ENCODE assay signal across 17 cellular contexts in genomic region chr5:38714703-38715355, GRCh38.
"Had no signal": no experiment of that assay in that cellular context is flagged by ENCODE, and none has a peak within 500 bp of the region (broad histone marks: within the 10 kb centered on the region; RNA-seq: fewer than 3 reads in every experiment).

No MANE protein-coding gene starts in this region.

- H3K27me3 Mint-ChIP-seq: stimulated activated memory B cell treated with anti-CD40 and anti-IgM and Interleukin-4, amounts not matched to agents 10 μg/mL and 1 μg/mL and 100 μg/mL, for 72 hours had no signal

- H3K36me3 ChIP-seq: esophagus muscularis mucosa, ovary, right lobe of liver, spleen had no signal

- H3K27ac Mint-ChIP-seq: immature natural killer cell; naive thymus-derived CD4-positive, alpha-beta T cell; progenitor cell of endocrine pancreas; stimulated activated memory B cell treated with anti-CD40 and anti-IgM and Interleukin-4, amounts not matched to agents 10 μg/mL and 1 μg/mL and 100 μg/mL, for 72 hours; stimulated activated naive CD8-positive, alpha-beta T cell treated with anti-CD3 and anti-CD28 coated beads, Interleukin-15, amount 100 ng/mL, for 72 hours had no signal

- ATAC-seq: naive thymus-derived CD4-positive, alpha-beta T cell; right lobe of liver; stimulated activated memory B cell treated with anti-CD40 and anti-IgM and Interleukin-4, amounts not matched to agents 10 μg/mL and 1 μg/mL and 100 μg/mL, for 72 hours had no signal

- H3K9me3 ChIP-seq: esophagus muscularis mucosa, ovary, right lobe of liver, spleen had no signal

- DNase-seq: cortex of kidney; effector memory CD4-positive, alpha-beta T cell; immature natural killer cell; left cardiac atrium; naive thymus-derived CD4-positive, alpha-beta T cell; ovary; right lobe of liver; spleen; stimulated activated CD4-positive, alpha-beta T cell treated with anti-CD3 and anti-CD28 coated beads, Interleukin-15, amount 100 ng/mL, for 24 hours; stimulated activated CD4-positive, alpha-beta T cell treated with anti-CD3 and anti-CD28 coated beads, Interleukin-1b, Interleukin-23, amount 100 ng/mL, for 48 hours; stimulated activated CD4-positive, alpha-beta T cell treated with anti-CD3 and anti-CD28 coated beads, Interleukin-4, amount 100 ng/mL, for 24 hours; stimulated activated naive CD8-positive, alpha-beta T cell treated with anti-CD3 and anti-CD28 coated beads, Interleukin-15, amount 100 ng/mL, for 72 hours had no signal

- H3K4me3 ChIP-seq: esophagus muscularis mucosa, ovary, right lobe of liver, spleen had no signal

- H3K27ac ChIP-seq: epithelial cell of prostate, esophagus muscularis mucosa, ovary, right lobe of liver, spleen had no signal

- H3K36me3 Mint-ChIP-seq: immature natural killer cell; naive thymus-derived CD4-positive, alpha-beta T cell; stimulated activated memory B cell treated with anti-CD40 and anti-IgM and Interleukin-4, amounts not matched to agents 10 μg/mL and 1 μg/mL and 100 μg/mL, for 72 hours had no signal

- H3K4me1 Mint-ChIP-seq: central memory CD8-positive, alpha-beta T cell; immature natural killer cell; naive thymus-derived CD4-positive, alpha-beta T cell; stimulated activated memory B cell treated with anti-CD40 and anti-IgM and Interleukin-4, amounts not matched to agents 10 μg/mL and 1 μg/mL and 100 μg/mL, for 72 hours; stimulated activated naive CD8-positive, alpha-beta T cell treated with anti-CD3 and anti-CD28 coated beads, Interleukin-15, amount 100 ng/mL, for 72 hours had no signal

- H3K27me3 ChIP-seq: esophagus muscularis mucosa, ovary, right lobe of liver, spleen had no signal

- H3K9me3 Mint-ChIP-seq: central memory CD8-positive, alpha-beta T cell; stimulated activated naive CD8-positive, alpha-beta T cell treated with anti-CD3 and anti-CD28 coated beads, Interleukin-15, amount 100 ng/mL, for 72 hours had no signal

- H3K4me3 Mint-ChIP-seq: central memory CD8-positive, alpha-beta T cell; immature natural killer cell; naive thymus-derived CD4-positive, alpha-beta T cell; stimulated activated memory B cell treated with anti-CD40 and anti-IgM and Interleukin-4, amounts not matched to agents 10 μg/mL and 1 μg/mL and 100 μg/mL, for 72 hours; stimulated activated naive CD8-positive, alpha-beta T cell treated with anti-CD3 and anti-CD28 coated beads, Interleukin-15, amount 100 ng/mL, for 72 hours had no signal

- H3K4me1 ChIP-seq: right lobe of liver, spleen had no signal
